1 cellular context compared by ENCODE assay signal in the genomic region with DNA sequence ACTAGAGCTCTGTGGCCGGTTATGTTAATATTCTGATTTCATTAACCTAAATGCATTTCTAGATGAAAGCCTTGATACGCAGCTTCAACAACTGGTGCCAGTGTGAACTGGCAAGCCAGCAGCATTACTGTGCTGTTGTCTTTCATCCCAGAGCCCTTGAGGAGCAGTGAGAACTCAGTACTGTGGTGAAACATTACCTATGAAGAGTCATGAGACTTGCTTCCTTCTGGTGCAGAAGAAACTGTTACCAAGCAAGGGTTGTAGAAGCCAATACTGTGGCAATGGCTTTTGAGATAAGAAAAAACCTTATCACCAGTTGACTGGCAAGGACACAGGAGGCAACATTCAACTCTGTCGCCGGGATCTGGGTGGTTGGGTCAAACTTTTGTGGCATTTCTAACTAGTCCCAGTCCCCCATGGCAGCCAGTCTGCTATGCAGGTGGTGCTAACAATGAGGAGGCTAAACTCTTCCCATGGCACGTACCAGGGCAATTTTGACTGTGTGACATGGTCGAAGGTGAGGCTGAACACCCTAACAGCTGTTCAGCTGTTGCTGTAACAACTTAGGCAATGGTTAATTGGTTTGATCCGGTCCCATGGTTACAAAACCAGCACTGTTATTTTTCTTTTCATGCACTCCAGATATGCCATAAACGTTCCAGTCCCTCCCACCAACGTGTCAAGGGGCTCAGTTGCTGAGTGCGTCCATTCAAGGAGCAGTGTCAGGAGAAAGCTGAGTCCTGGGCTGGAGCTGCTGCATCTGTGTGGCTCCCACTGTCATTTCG.
TF ChIP-seq lines count a peak whose summit lies in the region.

No MANE protein-coding gene starts in this region.

TF ChIP-seq in HepG2, 621 proteins besides CTCF, POLR2A, EP300 and RAD21 (continued from another document):
- TF ChIP-seq, protein P1, sequence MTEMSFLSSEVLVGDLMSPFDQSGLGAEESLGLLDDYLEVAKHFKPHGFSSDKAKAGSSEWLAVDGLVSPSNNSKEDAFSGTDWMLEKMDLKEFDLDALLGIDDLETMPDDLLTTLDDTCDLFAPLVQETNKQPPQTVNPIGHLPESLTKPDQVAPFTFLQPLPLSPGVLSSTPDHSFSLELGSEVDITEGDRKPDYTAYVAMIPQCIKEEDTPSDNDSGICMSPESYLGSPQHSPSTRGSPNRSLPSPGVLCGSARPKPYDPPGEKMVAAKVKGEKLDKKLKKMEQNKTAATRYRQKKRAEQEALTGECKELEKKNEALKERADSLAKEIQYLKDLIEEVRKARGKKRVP (CRISPR knock-in tag; IDR thresholded peaks at IDR 0.05): no peak
- TF ChIP-seq ZNF790 (CRISPR knock-in tag; IDR thresholded peaks at IDR 0.05; ENCODE audit: borderline replicate concordance): no peak
- no peak for TF ChIP-seq FLYWCH1 (CRISPR knock-in tag; IDR thresholded peaks at IDR 0.05)
- no peak for TF ChIP-seq NFE2L1 (CRISPR knock-in tag; IDR thresholded peaks at IDR 0.05; ENCODE audit: borderline replicate concordance)
- no peak for TF ChIP-seq CBFB (CRISPR knock-in tag; IDR thresholded peaks at IDR 0.05)
- TF ChIP-seq MIXL1 (CRISPR knock-in tag; IDR thresholded peaks at IDR 0.05): peak; percentile 94
- TF ChIP-seq IRX3 (CRISPR knock-in tag; IDR thresholded peaks at IDR 0.05; ENCODE audit: borderline replicate concordance, low read depth): no peak
- TF ChIP-seq ELF4 (CRISPR knock-in tag; IDR thresholded peaks at IDR 0.05; ENCODE audit: borderline replicate concordance): no peak
- TF ChIP-seq ATM (IDR thresholded peaks at IDR 0.05; ENCODE audit: borderline replicate concordance): no peak
- TF ChIP-seq ZNF446 (CRISPR knock-in tag; IDR thresholded peaks at IDR 0.05): no peak
- no peak for TF ChIP-seq HIVEP1 (CRISPR knock-in tag; IDR thresholded peaks at IDR 0.05)
- TF ChIP-seq GFI1 (CRISPR knock-in tag; IDR thresholded peaks at IDR 0.05; ENCODE audit: borderline replicate concordance): no peak
- no peak for TF ChIP-seq HMGA1 (CRISPR knock-in tag; conservative IDR thresholded peaks at IDR 0.05)
- TF ChIP-seq THAP11 (CRISPR knock-in tag; IDR thresholded peaks at IDR 0.05): no peak
- TF ChIP-seq TOE1 (CRISPR knock-in tag; IDR thresholded peaks at IDR 0.05): no peak
- TF ChIP-seq TEAD2 (CRISPR knock-in tag; IDR thresholded peaks at IDR 0.05): no peak
- TF ChIP-seq TCF12 (IDR thresholded peaks at IDR 0.05): no peak
- no peak for TF ChIP-seq TCF12 (CRISPR knock-in tag; IDR thresholded peaks at IDR 0.05)
- no peak for TF ChIP-seq ZNF839 (CRISPR knock-in tag; IDR thresholded peaks at IDR 0.05; ENCODE audit: borderline replicate concordance)
- TF ChIP-seq, protein P2, sequence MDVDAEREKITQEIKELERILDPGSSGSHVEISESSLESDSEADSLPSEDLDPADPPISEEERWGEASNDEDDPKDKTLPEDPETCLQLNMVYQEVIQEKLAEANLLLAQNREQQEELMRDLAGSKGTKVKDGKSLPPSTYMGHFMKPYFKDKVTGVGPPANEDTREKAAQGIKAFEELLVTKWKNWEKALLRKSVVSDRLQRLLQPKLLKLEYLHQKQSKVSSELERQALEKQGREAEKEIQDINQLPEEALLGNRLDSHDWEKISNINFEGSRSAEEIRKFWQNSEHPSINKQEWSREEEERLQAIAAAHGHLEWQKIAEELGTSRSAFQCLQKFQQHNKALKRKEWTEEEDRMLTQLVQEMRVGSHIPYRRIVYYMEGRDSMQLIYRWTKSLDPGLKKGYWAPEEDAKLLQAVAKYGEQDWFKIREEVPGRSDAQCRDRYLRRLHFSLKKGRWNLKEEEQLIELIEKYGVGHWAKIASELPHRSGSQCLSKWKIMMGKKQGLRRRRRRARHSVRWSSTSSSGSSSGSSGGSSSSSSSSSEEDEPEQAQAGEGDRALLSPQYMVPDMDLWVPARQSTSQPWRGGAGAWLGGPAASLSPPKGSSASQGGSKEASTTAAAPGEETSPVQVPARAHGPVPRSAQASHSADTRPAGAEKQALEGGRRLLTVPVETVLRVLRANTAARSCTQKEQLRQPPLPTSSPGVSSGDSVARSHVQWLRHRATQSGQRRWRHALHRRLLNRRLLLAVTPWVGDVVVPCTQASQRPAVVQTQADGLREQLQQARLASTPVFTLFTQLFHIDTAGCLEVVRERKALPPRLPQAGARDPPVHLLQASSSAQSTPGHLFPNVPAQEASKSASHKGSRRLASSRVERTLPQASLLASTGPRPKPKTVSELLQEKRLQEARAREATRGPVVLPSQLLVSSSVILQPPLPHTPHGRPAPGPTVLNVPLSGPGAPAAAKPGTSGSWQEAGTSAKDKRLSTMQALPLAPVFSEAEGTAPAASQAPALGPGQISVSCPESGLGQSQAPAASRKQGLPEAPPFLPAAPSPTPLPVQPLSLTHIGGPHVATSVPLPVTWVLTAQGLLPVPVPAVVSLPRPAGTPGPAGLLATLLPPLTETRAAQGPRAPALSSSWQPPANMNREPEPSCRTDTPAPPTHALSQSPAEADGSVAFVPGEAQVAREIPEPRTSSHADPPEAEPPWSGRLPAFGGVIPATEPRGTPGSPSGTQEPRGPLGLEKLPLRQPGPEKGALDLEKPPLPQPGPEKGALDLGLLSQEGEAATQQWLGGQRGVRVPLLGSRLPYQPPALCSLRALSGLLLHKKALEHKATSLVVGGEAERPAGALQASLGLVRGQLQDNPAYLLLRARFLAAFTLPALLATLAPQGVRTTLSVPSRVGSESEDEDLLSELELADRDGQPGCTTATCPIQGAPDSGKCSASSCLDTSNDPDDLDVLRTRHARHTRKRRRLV (CRISPR knock-in tag; IDR thresholded peaks at IDR 0.05): no peak
- no peak for TF ChIP-seq RBFOX2 (IDR thresholded peaks at IDR 0.05; ENCODE audit: low read depth, low read length)
- no peak for TF ChIP-seq NKX3-1 (CRISPR knock-in tag; IDR thresholded peaks at IDR 0.05)
- TF ChIP-seq, protein P3, sequence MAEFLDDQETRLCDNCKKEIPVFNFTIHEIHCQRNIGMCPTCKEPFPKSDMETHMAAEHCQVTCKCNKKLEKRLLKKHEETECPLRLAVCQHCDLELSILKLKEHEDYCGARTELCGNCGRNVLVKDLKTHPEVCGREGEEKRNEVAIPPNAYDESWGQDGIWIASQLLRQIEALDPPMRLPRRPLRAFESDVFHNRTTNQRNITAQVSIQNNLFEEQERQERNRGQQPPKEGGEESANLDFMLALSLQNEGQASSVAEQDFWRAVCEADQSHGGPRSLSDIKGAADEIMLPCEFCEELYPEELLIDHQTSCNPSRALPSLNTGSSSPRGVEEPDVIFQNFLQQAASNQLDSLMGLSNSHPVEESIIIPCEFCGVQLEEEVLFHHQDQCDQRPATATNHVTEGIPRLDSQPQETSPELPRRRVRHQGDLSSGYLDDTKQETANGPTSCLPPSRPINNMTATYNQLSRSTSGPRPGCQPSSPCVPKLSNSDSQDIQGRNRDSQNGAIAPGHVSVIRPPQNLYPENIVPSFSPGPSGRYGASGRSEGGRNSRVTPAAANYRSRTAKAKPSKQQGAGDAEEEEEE (CRISPR knock-in tag; IDR thresholded peaks at IDR 0.05; ENCODE audit: borderline replicate concordance): no peak
TF ChIP-seq in HepG2: peak in this region for 40.
